Comparison of ENCODE assay signal across 12 cellular contexts in the genomic region with DNA sequence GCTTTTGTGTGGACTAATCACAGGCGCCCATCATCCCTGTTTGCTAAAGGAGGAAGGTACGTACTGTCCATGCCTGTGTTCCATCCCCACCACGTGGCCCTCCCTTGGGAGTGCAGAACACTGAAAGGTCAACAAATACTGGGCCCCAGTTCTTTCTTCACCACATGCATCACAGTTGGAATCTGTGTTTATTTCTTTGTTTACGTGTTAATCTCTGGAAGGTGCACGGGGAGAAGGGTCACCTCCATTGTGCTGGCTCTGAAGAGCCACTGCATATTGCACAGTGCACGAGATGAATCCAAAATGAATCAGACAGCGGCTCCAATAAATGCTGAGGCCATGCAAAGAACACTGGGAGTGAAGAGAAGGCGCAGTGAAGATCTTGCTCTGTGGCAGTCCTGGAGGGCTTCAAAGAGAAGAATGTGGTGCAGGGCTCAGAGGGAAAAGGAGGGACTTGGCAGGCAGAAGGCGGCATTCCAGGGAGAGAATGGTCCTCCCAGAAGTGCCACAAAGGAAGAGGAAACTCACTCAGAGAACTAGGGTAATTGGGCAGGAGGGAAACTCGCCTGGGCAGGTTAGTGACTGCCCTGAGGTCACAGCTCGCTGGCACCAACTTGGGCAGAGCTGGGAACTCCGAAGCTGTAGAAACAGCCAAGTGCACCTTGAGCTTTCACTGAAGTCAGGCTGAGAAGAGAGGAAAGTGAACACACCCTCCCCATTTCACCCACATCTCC. TPM values are rescaled to one million over a fixed set of nuclear protein-coding genes. Genes with fewer than 3 reads are reported as not detected.
DNase-seq lines count a peak whose midpoint lies in the region; ATAC-seq and TF ChIP-seq lines count a peak whose summit lies in the region.
"Had no signal": no experiment of that assay in that cellular context is flagged by ENCODE, and none has a peak within 500 bp of the region (broad histone marks: within the 10 kb centered on the region; RNA-seq: fewer than 3 reads in every experiment).

No MANE protein-coding gene starts in this region.

- ATAC-seq in GM19463 (IDR thresholded peaks at IDR 0.05; ENCODE audit: unreplicated experiment) (no peak), GM19328 (IDR thresholded peaks at IDR 0.05; ENCODE audit: unreplicated experiment) (no peak)
- ATAC-seq: HCT116 had no signal

- H3K9me3 Mint-ChIP-seq in MCF 10A (ENCODE audit: unreplicated experiment), result peaks cover 9% of the 10 kb centered on the region
- H3K9me3 Mint-ChIP-seq: dendritic cell treated with granulocyte-macrophage colony-stimulating factor and Interleukin-4, amounts not matched to agents 40 ng/mL and 50 ng/mL, for 4 days had no signal

- no peaks in the 10 kb centered on the region for H3K27me3 ChIP-seq in H7 (ENCODE audit: control insufficient read depth, insufficient read depth, low read length)

- CTCF ChIA-PET in MCF 10A (lab: Yijun Ruan, JAX), result interaction anchor here (0.6 to 0.9 kb wide), 2 partner anchors 27 to 187 kb away, joined by 3 read pairs; no protein-coding TSS in a partner anchor

- TF ChIP-seq CTCF in MCF 10A (IDR thresholded peaks at IDR 0.05; ENCODE audit: unreplicated experiment), result no peak

- H3K4me3 Mint-ChIP-seq in MCF 10A (ENCODE audit: unreplicated experiment), result peak overlapping the region; percentile 44
- H3K4me3 Mint-ChIP-seq: dendritic cell treated with granulocyte-macrophage colony-stimulating factor and Interleukin-4, amounts not matched to agents 40 ng/mL and 50 ng/mL, for 4 days had no signal

- BruUV-seq in MCF 10A (replicated peaks; lab: Mats Ljungman, UMichigan), result no TSS peak

- no peaks in the 10 kb centered on the region for H3K36me3 Mint-ChIP-seq in MCF 10A (ENCODE audit: insufficient read depth, unreplicated experiment)

- peaks cover 11% of the 10 kb centered on the region for H3K27me3 Mint-ChIP-seq in MCF 10A (ENCODE audit: insufficient read depth, unreplicated experiment)

- H3K4me1 Mint-ChIP-seq in MCF 10A (ENCODE audit: insufficient read depth, unreplicated experiment), result peaks cover 28% of the 10 kb centered on the region

- peak overlapping the region; percentile 21 for H3K27ac Mint-ChIP-seq in MCF 10A (ENCODE audit: low read depth, unreplicated experiment)
- H3K27ac Mint-ChIP-seq: dendritic cell treated with granulocyte-macrophage colony-stimulating factor and Interleukin-4, amounts not matched to agents 40 ng/mL and 50 ng/mL, for 4 days had no signal

- POLR2A ChIA-PET in MCF 10A (lab: Yijun Ruan, JAX), result interaction anchor here (0.5 to 1.3 kb wide), 4 partner anchors 9 to 602 kb away, joined by 3 to 5 read pairs (median 4); no protein-coding TSS in a partner anchor

- H3K36me3 ChIP-seq in H7 (replicated peaks; ENCODE audit: control insufficient read depth, insufficient read depth, low read length), result no peaks in the 10 kb centered on the region

- intact Hi-C loops in MCF 10A (cut with micrococcal nuclease), result no loop called here

- peak overlapping the region in 15 of 21 experiments; percentile 33 to 87 (median 76) for H3K27ac ChIP-seq in skin epidermis

- DNase-seq in HuH-7 (ENCODE audit: low spot score) (peak; percentile 66), MCF 10A (ENCODE audit: unreplicated experiment) (peak; percentile 78), kidney tubule cell (ENCODE audit: low spot score) (peak; percentile 47), globus pallidus (ENCODE audit: low spot score) (no peak), H7 (no peak)
- DNase-seq: NCI-H1694, SHP77 had no signal

- H3K4me3 ChIP-seq in skin epidermis, result no peak overlapping the region
- H3K4me3 ChIP-seq in H7 (ENCODE audit: insufficient read depth, low read depth, low read length), result no peak overlapping the region

RNA-seq across cellular contexts. Expression of gene RPH3AL, which starts 3.7 kb away (rescaled TPM):
- total RNA-seq in MCF 10A (2022), result 0.89 and 1.6 TPM in 2 replicates
- total RNA-seq in H7 (2014; rRNA removed; shearing (Covaris generic)), result 1.3 and 2.8 TPM in 2 replicates

Comparison
In these comparisons a context has a peak if more than half of its experiments do, and no peak if none do; other contexts are left out.
1. DNase-seq: peak in HuH-7 (single experiment), MCF 10A (single experiment) and kidney tubule cell (single experiment); none in globus pallidus (single experiment) and H7 (single experiment).